In genomic region chr12:124770725-124771124, GRCh38 we compare ENCODE assay signal across 16 cellular contexts.
DNase-seq lines count a peak whose midpoint lies in the region; ATAC-seq and TF ChIP-seq lines count a peak whose summit lies in the region.
"Had no signal": no experiment of that assay in that cellular context is flagged by ENCODE, and none has a peak within 500 bp of the region (broad histone marks: within the 10 kb centered on the region; RNA-seq: fewer than 3 reads in every experiment).

No MANE protein-coding gene starts in this region.

- no peaks in the 10 kb centered on the region for H4K20me1 ChIP-seq in BLaER1
- H4K20me1 ChIP-seq in IMR-90 (ENCODE audit: insufficient read depth, low read length), result peaks cover 6% of the 10 kb centered on the region

- H2BK120ac ChIP-seq in IMR-90 (ENCODE audit: low read depth, low read length), result peak overlapping the region; percentile 69

- H3K4me3 ChIP-seq in BLaER1 (no peak overlapping the region), IMR-90 (ENCODE audit: insufficient read depth, low read depth, low read length) (no peak overlapping the region), gastrocnemius medialis (no peak overlapping the region)
- H3K4me3 ChIP-seq: GM23338 had no signal

- H3K4me3 Mint-ChIP-seq in T-helper 17 cell, result no peak overlapping the region
- no peak overlapping the region for H3K4me3 Mint-ChIP-seq in stimulated activated memory B cell treated with anti-CD40 and anti-IgM and Interleukin-4, amounts not matched to agents 10 μg/mL and 1 μg/mL and 100 μg/mL, for 72 hours
- H3K4me3 Mint-ChIP-seq in activated CD4-positive, alpha-beta memory T cell treated with anti-CD3 and anti-CD28 coated beads for 36 hours, result no peak overlapping the region
- H3K4me3 Mint-ChIP-seq: B cell; CD14-positive monocyte; CD8-positive, alpha-beta T cell; GM23338; H9 had no signal

- peak overlapping the region; percentile 84; the same call in 2 of the 3 replicates for H2BK15ac ChIP-seq in IMR-90 (ENCODE audit: low read depth, low read length)

- no CpG with 5 or more reads among the region's 5 CpGs for WGBS in IMR-90 (ENCODE audit: extremely low coverage in 2 of 2, insufficient read length in 1 of 2), 2 experiments

- no peak overlapping the region for H3K27ac ChIP-seq in BLaER1
- no peak overlapping the region for H3K27ac ChIP-seq in IMR-90 (ENCODE audit: insufficient read depth, low read length)
- no peak overlapping the region for H3K27ac ChIP-seq in gastrocnemius medialis
- H3K27ac ChIP-seq: KMS-11 had no signal

- TF ChIP-seq POLR2A in IMR-90 (IDR thresholded peaks at IDR 0.05; ENCODE audit: low read depth, low read length), result no peak
- no peak for TF ChIP-seq POLR2A in gastrocnemius medialis (IDR thresholded peaks at IDR 0.05)

- H3K79me1 ChIP-seq in IMR-90 (ENCODE audit: low read depth in 1 of 2, low read length in 2 of 2), result no peaks in the 10 kb centered on the region; a peak in 1 of 4 replicates

- H3K4me1 Mint-ChIP-seq in T-helper 17 cell, result peaks cover 24% of the 10 kb centered on the region
- H3K4me1 Mint-ChIP-seq in stimulated activated memory B cell treated with anti-CD40 and anti-IgM and Interleukin-4, amounts not matched to agents 10 μg/mL and 1 μg/mL and 100 μg/mL, for 72 hours, result peaks cover 63% of the 10 kb centered on the region
- peaks cover 39% of the 10 kb centered on the region for H3K4me1 Mint-ChIP-seq in activated CD4-positive, alpha-beta memory T cell treated with anti-CD3 and anti-CD28 coated beads for 36 hours (ENCODE audit: low read depth)

- H3K4ac ChIP-seq in IMR-90 (ENCODE audit: low read depth, low read length), result peak overlapping the region; percentile 36; the same call in 1 of the 2 replicates

- ATAC-seq in IMR-90 (ENCODE audit: low read depth) (no peak), T-helper 17 cell (no peak), gastrocnemius medialis (no peak), GM18517 (IDR thresholded peaks at IDR 0.05; ENCODE audit: unreplicated experiment) (no peak)
- no peak for ATAC-seq in stimulated activated memory B cell treated with anti-CD40 and anti-IgM and Interleukin-4, amounts not matched to agents 10 μg/mL and 1 μg/mL and 100 μg/mL, for 72 hours
- ATAC-seq: CD8-positive, alpha-beta T cell had no signal

- H2AK5ac ChIP-seq in IMR-90 (ENCODE audit: low read depth, low read length), result peak overlapping the region; percentile 78; the same call in 1 of the 2 replicates

- intact Hi-C loops in IMR-90 (cut with micrococcal nuclease), result no loop called here
- intact Hi-C loops in gastrocnemius medialis (cut with DNase I; ENCODE audit: low total_unique reads), result loop anchor here (5.0 kb wide), 1 partner anchor 443 kb away; no protein-coding TSS in a partner anchor
- intact Hi-C loops in activated CD4-positive, alpha-beta memory T cell treated with anti-CD3 and anti-CD28 coated beads for 36 hours (cut with micrococcal nuclease), result loop anchor here (1.0 to 10.0 kb wide), 6 partner anchors 223 to 2004 kb away; partner anchors contain the start of gene ATP6V0A2

- H3K18ac ChIP-seq in IMR-90 (ENCODE audit: low read depth, low read length), result no peak overlapping the region; the same call in 1 of the 2 replicates

- H3K4me1 ChIP-seq in BLaER1 (peaks cover 81% of the 10 kb centered on the region), IMR-90 (ENCODE audit: control insufficient read depth, insufficient read depth, low read length) (peaks cover 26% of the 10 kb centered on the region), gastrocnemius medialis (peaks cover 25 to 36% of the 10 kb centered on the region in 2 donors)

- H3K23ac ChIP-seq in IMR-90 (ENCODE audit: low read depth, low read length), result peak overlapping the region; percentile 23; the same call in 1 of the 2 replicates

- H3K27me3 Mint-ChIP-seq in T-helper 17 cell, result peaks cover 16% of the 10 kb centered on the region
- peaks cover 34% of the 10 kb centered on the region for H3K27me3 Mint-ChIP-seq in stimulated activated memory B cell treated with anti-CD40 and anti-IgM and Interleukin-4, amounts not matched to agents 10 μg/mL and 1 μg/mL and 100 μg/mL, for 72 hours
- H3K27me3 Mint-ChIP-seq in activated CD4-positive, alpha-beta memory T cell treated with anti-CD3 and anti-CD28 coated beads for 36 hours, result peaks cover 23% of the 10 kb centered on the region

- peaks cover 15% of the 10 kb centered on the region for H3K9me1 ChIP-seq in IMR-90 (ENCODE audit: insufficient read depth, low read length)

- no TSS peak for BruUV-seq in IMR-90 (replicated peaks; lab: Mats Ljungman, UMichigan)

- TF ChIP-seq CTCF in IMR-90 (conservative IDR thresholded peaks at IDR 0.05; ENCODE audit: low read depth, low read length), result no peak
- TF ChIP-seq CTCF in gastrocnemius medialis (IDR thresholded peaks at IDR 0.05 in 4 of 5, conservative IDR thresholded peaks at IDR 0.05 in 1 of 5), result no peak

- no peaks in the 10 kb centered on the region for H3K36me3 ChIP-seq in BLaER1
- H3K36me3 ChIP-seq in IMR-90 (ENCODE audit: control insufficient read depth, insufficient read depth, low read length), result no peaks in the 10 kb centered on the region
- no peaks in the 10 kb centered on the region for H3K36me3 ChIP-seq in gastrocnemius medialis

- H3K9me3 Mint-ChIP-seq in stimulated activated memory B cell treated with anti-CD40 and anti-IgM and Interleukin-4, amounts not matched to agents 10 μg/mL and 1 μg/mL and 100 μg/mL, for 72 hours, result peaks cover 7% of the 10 kb centered on the region
- H3K9me3 Mint-ChIP-seq in activated CD4-positive, alpha-beta memory T cell treated with anti-CD3 and anti-CD28 coated beads for 36 hours, result peaks cover 4% of the 10 kb centered on the region
- H3K9me3 Mint-ChIP-seq: CD8-positive, alpha-beta T cell had no signal

- no peak overlapping the region for H3K56ac ChIP-seq in IMR-90 (ENCODE audit: extremely low read depth, insufficient read depth, low read length)

- POLR2A ChIA-PET in IMR-90 (lab: Charles Lee; ENCODE audit: unreplicated experiment), result no interaction called here
- POLR2A ChIA-PET in activated CD4-positive, alpha-beta memory T cell treated with anti-CD3 and anti-CD28 coated beads for 36 hours (lab: Charles Lee), result no interaction called here

- no peak for TF ChIP-seq RAD21 in IMR-90 (IDR thresholded peaks at IDR 0.05; ENCODE audit: low read length)

- H3K9me3 ChIP-seq in BLaER1, result no peaks in the 10 kb centered on the region
- H3K9me3 ChIP-seq in IMR-90 (ENCODE audit: control insufficient read depth, insufficient read depth, low read length), result no peaks in the 10 kb centered on the region
- no peaks in the 10 kb centered on the region for H3K9me3 ChIP-seq in T-helper 17 cell (ENCODE audit: control insufficient read depth, low read length, poor library complexity, severe bottlenecking)
- no peaks in the 10 kb centered on the region for H3K9me3 ChIP-seq in gastrocnemius medialis

- H3K27ac Mint-ChIP-seq in T-helper 17 cell, result peak overlapping the region; percentile 21
- H3K27ac Mint-ChIP-seq in stimulated activated memory B cell treated with anti-CD40 and anti-IgM and Interleukin-4, amounts not matched to agents 10 μg/mL and 1 μg/mL and 100 μg/mL, for 72 hours, result peak overlapping the region; percentile 45
- no peak overlapping the region for H3K27ac Mint-ChIP-seq in activated CD4-positive, alpha-beta memory T cell treated with anti-CD3 and anti-CD28 coated beads for 36 hours
- H3K27ac Mint-ChIP-seq: B cell; CD8-positive, alpha-beta T cell; GM23338; H9 had no signal

- H3K4me2 ChIP-seq in BLaER1 (peak overlapping the region; percentile 41), IMR-90 (ENCODE audit: low read depth, low read length) (no peak overlapping the region)
- H3K4me2 ChIP-seq: GM23338, KMS-11 had no signal

- DNase-seq in IMR-90 (no peak), T-helper 17 cell (no peak), gastrocnemius medialis (no peak)
- DNase-seq in activated CD4-positive, alpha-beta memory T cell treated with anti-CD3 and anti-CD28 coated beads for 36 hours, result no peak
- DNase-seq: CD8-positive, alpha-beta T cell; COR-L47; DMS53; GF-D8; H9 had no signal

- no peak overlapping the region for H2BK20ac ChIP-seq in IMR-90 (ENCODE audit: low read depth, low read length)

- H4K8ac ChIP-seq in IMR-90 (ENCODE audit: low read depth in 2 of 2, low read length in 2 of 2), result peak overlapping the region; percentile 27 to 34; a peak in 1 of 4 replicates

- peak overlapping the region; percentile 20 for H2AK9ac ChIP-seq in IMR-90 (replicated peaks; ENCODE audit: low read depth, low read length, poor library complexity)

- H2AFZ ChIP-seq in IMR-90 (replicated peaks; ENCODE audit: low read length, poor library complexity), result no peak overlapping the region

- H3K14ac ChIP-seq in IMR-90 (replicated peaks; ENCODE audit: low read depth, low read length), result peak overlapping the region; percentile 10

- peak overlapping the region; percentile 85 for H4K91ac ChIP-seq in IMR-90 (ENCODE audit: insufficient read depth, low read depth, low read length)

- peaks cover 2% of the 10 kb centered on the region for H3K36me3 Mint-ChIP-seq in T-helper 17 cell (ENCODE audit: low read depth)
- peaks cover 1% of the 10 kb centered on the region for H3K36me3 Mint-ChIP-seq in stimulated activated memory B cell treated with anti-CD40 and anti-IgM and Interleukin-4, amounts not matched to agents 10 μg/mL and 1 μg/mL and 100 μg/mL, for 72 hours
- H3K36me3 Mint-ChIP-seq in activated CD4-positive, alpha-beta memory T cell treated with anti-CD3 and anti-CD28 coated beads for 36 hours, result no peaks in the 10 kb centered on the region
- H3K36me3 Mint-ChIP-seq: CD8-positive, alpha-beta T cell had no signal

- H3K27me3 ChIP-seq in BLaER1, result no peaks in the 10 kb centered on the region
- no peaks in the 10 kb centered on the region for H3K27me3 ChIP-seq in IMR-90 (ENCODE audit: control insufficient read depth, insufficient read depth, low read length)
- no peaks in the 10 kb centered on the region for H3K27me3 ChIP-seq in gastrocnemius medialis

- no peak overlapping the region for H4K5ac ChIP-seq in IMR-90 (ENCODE audit: low read depth, low read length)

- dilution Hi-C loops in IMR-90 (cut with HindIII; ENCODE audit: low sequenced_read_pairs, unreplicated experiment), result no loop called here

- no peak overlapping the region for H2BK5ac ChIP-seq in IMR-90 (ENCODE audit: low read depth, low read length, poor library complexity, severe bottlenecking)

- in situ Hi-C loops in IMR-90 (cut with MboI; ENCODE audit: low sequenced_read_pairs) (loop anchor here (5.0 kb wide), 1 partner anchor 733 kb away; no protein-coding TSS in a partner anchor), gastrocnemius medialis (cut with MboI; ENCODE audit: low sequenced_read_pairs in 4 of 4) (loop anchor here in 2 of 4 donors (5.0 to 25.0 kb wide), 2 partner anchors 408 to 728 kb away; no protein-coding TSS in a partner anchor)

- H3K9ac ChIP-seq in BLaER1, result no peak overlapping the region; the same call in 1 of the 2 replicates
- H3K9ac ChIP-seq in IMR-90 (ENCODE audit: low read depth, low read length), result 0 out of 2 replicates have a peak overlapping the region, but pooled peaks have one; percentile 1
- H3K9ac ChIP-seq: KMS-11 had no signal

- CTCF ChIA-PET in IMR-90 (lab: Yijun Ruan, JAX), result no interaction called here
- CTCF ChIA-PET in activated CD4-positive, alpha-beta memory T cell treated with anti-CD3 and anti-CD28 coated beads for 36 hours (lab: Charles Lee), result interaction anchor here (0.8 to 3.3 kb wide), 11 partner anchors 9 to 733 kb away, joined by 3 to 27 read pairs (median 5); no protein-coding TSS in a partner anchor

TF ChIP-seq in IMR-90, 13 proteins besides CTCF, POLR2A, EP300 and RAD21 (continues in another document):
- TF ChIP-seq SMC3 (IDR thresholded peaks at IDR 0.05; ENCODE audit: low read depth, low read length), result no peak
